13 cellular contexts compared by ENCODE assay signal in the genomic region with DNA sequence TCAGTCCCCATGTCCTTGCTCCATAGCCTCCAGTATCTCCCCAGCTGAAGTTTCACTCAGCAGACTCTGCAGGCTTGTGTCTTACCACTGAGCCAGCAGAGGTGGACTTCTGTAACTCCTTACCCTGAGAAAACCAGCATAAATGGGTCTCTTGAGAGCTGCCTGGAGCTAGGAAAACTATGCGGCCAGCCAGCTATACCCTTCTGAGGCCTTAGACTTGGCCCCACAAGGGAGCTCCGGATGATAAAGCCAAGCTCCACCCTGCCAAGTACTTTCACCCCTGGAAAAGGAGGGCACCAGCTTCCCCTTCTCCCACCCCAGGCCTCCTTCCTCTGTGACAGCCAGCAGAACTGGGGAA. TPM values are rescaled to one million over a fixed set of nuclear protein-coding genes. Genes with fewer than 3 reads are reported as not detected.
DNase-seq lines count a peak whose midpoint lies in the region; ATAC-seq and TF ChIP-seq lines count a peak whose summit lies in the region.
"Had no signal": no experiment of that assay in that cellular context is flagged by ENCODE, and none has a peak within 500 bp of the region (broad histone marks: within the 10 kb centered on the region; RNA-seq: fewer than 3 reads in every experiment).

No MANE protein-coding gene starts in this region.

- H3K4me1 Mint-ChIP-seq in activated CD4-positive, alpha-beta T cell treated with anti-CD3 and anti-CD28 coated beads, Interleukin-2, amount 10 ng/mL, durations not matched to agents 24 days and 14 days, result peaks cover 56% of the 10 kb centered on the region
- H3K4me1 Mint-ChIP-seq in activated B cell treated with CpG ODN at 0.5 μM for 24 hours (peaks cover 71% of the 10 kb centered on the region), immature natural killer cell (peaks cover 93% of the 10 kb centered on the region in 2 donors)
- peaks cover 46 to 64% of the 10 kb centered on the region in 2 donors for H3K4me1 Mint-ChIP-seq in stimulated activated naive B cell treated with anti-CD40 and anti-IgM and Interleukin-4, amounts not matched to agents 10 μg/mL and 1 μg/mL and 100 μg/mL, for 72 hours

- ATAC-seq in activated B cell treated with CpG ODN at 0.5 μM for 24 hours (ENCODE audit: low read depth) (no peak), GM21381 (IDR thresholded peaks at IDR 0.05; ENCODE audit: unreplicated experiment) (no peak), HG03045 (IDR thresholded peaks at IDR 0.05; ENCODE audit: unreplicated experiment) (no peak)
- ATAC-seq in stimulated activated naive B cell treated with anti-CD40 and anti-IgM and Interleukin-4, amounts not matched to agents 10 μg/mL and 1 μg/mL and 100 μg/mL, for 72 hours (replicated peaks), result no peak

- POLR2A ChIA-PET in activated B cell treated with CpG ODN at 0.5 μM for 24 hours (lab: Charles Lee), result interaction anchor here (0.6 to 13.4 kb wide), 10 partner anchors 10 to 624 kb away, joined by 3 to 286 read pairs (median 53); a partner anchor contains a TSS

- no peaks in the 10 kb centered on the region for H3K27me3 Mint-ChIP-seq in activated CD4-positive, alpha-beta T cell treated with anti-CD3 and anti-CD28 coated beads, Interleukin-2, amount 10 ng/mL, durations not matched to agents 24 days and 14 days
- no peaks in the 10 kb centered on the region for H3K27me3 Mint-ChIP-seq in activated B cell treated with CpG ODN at 0.5 μM for 24 hours
- peaks cover 74 to 91% (median 91%) of the 10 kb centered on the region in 3 donors for H3K27me3 Mint-ChIP-seq in immature natural killer cell (ENCODE audit: low read depth in 3 of 3)
- no peaks in the 10 kb centered on the region for H3K27me3 Mint-ChIP-seq in stimulated activated naive B cell treated with anti-CD40 and anti-IgM and Interleukin-4, amounts not matched to agents 10 μg/mL and 1 μg/mL and 100 μg/mL, for 72 hours

- no peak overlapping the region for H3K4me3 Mint-ChIP-seq in activated CD4-positive, alpha-beta T cell treated with anti-CD3 and anti-CD28 coated beads, Interleukin-2, amount 10 ng/mL, durations not matched to agents 24 days and 14 days
- H3K4me3 Mint-ChIP-seq in activated B cell treated with CpG ODN at 0.5 μM for 24 hours (no peak overlapping the region), immature natural killer cell (peak overlapping the region; percentile 40 to 66 (median 52))
- H3K4me3 Mint-ChIP-seq in stimulated activated naive B cell treated with anti-CD40 and anti-IgM and Interleukin-4, amounts not matched to agents 10 μg/mL and 1 μg/mL and 100 μg/mL, for 72 hours, result no peak overlapping the region

- peak overlapping the region; percentile 73 for H3K27ac Mint-ChIP-seq in activated CD4-positive, alpha-beta T cell treated with anti-CD3 and anti-CD28 coated beads, Interleukin-2, amount 10 ng/mL, durations not matched to agents 24 days and 14 days
- H3K27ac Mint-ChIP-seq in activated B cell treated with CpG ODN at 0.5 μM for 24 hours (peak overlapping the region; percentile 83), immature natural killer cell (peak overlapping the region; percentile 98 to 100 (median 98))
- peak overlapping the region; percentile 77 for H3K27ac Mint-ChIP-seq in stimulated activated naive B cell treated with anti-CD40 and anti-IgM and Interleukin-4, amounts not matched to agents 10 μg/mL and 1 μg/mL and 100 μg/mL, for 72 hours

- CTCF ChIA-PET in activated B cell treated with CpG ODN at 0.5 μM for 24 hours (lab: Charles Lee), result interaction anchor here (1.4 to 4.2 kb wide), 7 partner anchors 11 to 92 kb away, joined by 5 to 25 read pairs (median 7); a partner anchor contains a TSS

- intact Hi-C loops in activated CD4-positive, alpha-beta T cell treated with anti-CD3 and anti-CD28 coated beads, Interleukin-2, amount 10 ng/mL, durations not matched to agents 24 days and 14 days (cut with micrococcal nuclease), result no loop called here
- intact Hi-C loops in activated B cell treated with CpG ODN at 0.5 μM for 24 hours (cut with micrococcal nuclease), result no loop called here

- H3K36me3 Mint-ChIP-seq in activated CD4-positive, alpha-beta T cell treated with anti-CD3 and anti-CD28 coated beads, Interleukin-2, amount 10 ng/mL, durations not matched to agents 24 days and 14 days (ENCODE audit: low read depth), result peaks cover 22% of the 10 kb centered on the region
- peaks cover 25% of the 10 kb centered on the region for H3K36me3 Mint-ChIP-seq in activated B cell treated with CpG ODN at 0.5 μM for 24 hours (ENCODE audit: low read depth)
- peaks cover 5 to 20% (median 5%) of the 10 kb centered on the region in 3 donors for H3K36me3 Mint-ChIP-seq in immature natural killer cell
- peaks cover 11 to 15% of the 10 kb centered on the region in 2 donors for H3K36me3 Mint-ChIP-seq in stimulated activated naive B cell treated with anti-CD40 and anti-IgM and Interleukin-4, amounts not matched to agents 10 μg/mL and 1 μg/mL and 100 μg/mL, for 72 hours

- no peak for TF ChIP-seq CTCF in activated B cell treated with CpG ODN at 0.5 μM for 24 hours (IDR thresholded peaks at IDR 0.05)

- peak; percentile 73 for DNase-seq in activated CD4-positive, alpha-beta T cell treated with anti-CD3 and anti-CD28 coated beads, Interleukin-2, amount 10 ng/mL, durations not matched to agents 24 days and 14 days
- DNase-seq in activated CD4-positive, alpha-beta T cell treated with anti-CD3 and anti-CD28 coated beads, Interleukin-2, amount 50 U/mL, for 4 hours, result no peak
- DNase-seq in activated B cell treated with CpG ODN at 0.5 μM for 24 hours, result no peak
- DNase-seq in immature natural killer cell, result peak; percentile 40 to 52 (median 43)
- no peak for DNase-seq in stimulated activated naive B cell treated with anti-CD40 and anti-IgM and Interleukin-4, amounts not matched to agents 10 μg/mL and 1 μg/mL and 100 μg/mL, for 72 hours
- no peak for DNase-seq in mesenteric fat pad (ENCODE audit: low spot score)
- DNase-seq: dermis blood vessel endothelial cell, DMS153, foreskin fibroblast, NCI-H774, SHP77 treated with DMSO at 0.1 percent for 48 hours had no signal

- H3K9me3 Mint-ChIP-seq in activated CD4-positive, alpha-beta T cell treated with anti-CD3 and anti-CD28 coated beads, Interleukin-2, amount 10 ng/mL, durations not matched to agents 24 days and 14 days, result no peaks in the 10 kb centered on the region
- H3K9me3 Mint-ChIP-seq in activated B cell treated with CpG ODN at 0.5 μM for 24 hours (no peaks in the 10 kb centered on the region), immature natural killer cell (peaks cover 0 to 1% (median 0%) of the 10 kb centered on the region in 6 donors)
- H3K9me3 Mint-ChIP-seq in stimulated activated naive B cell treated with anti-CD40 and anti-IgM and Interleukin-4, amounts not matched to agents 10 μg/mL and 1 μg/mL and 100 μg/mL, for 72 hours, result no peaks in the 10 kb centered on the region

RNA-seq across cellular contexts. Expression of a gene that starts 12.1 kb away (rescaled TPM):
- 167 and 181 TPM in 2 replicates for total RNA-seq in activated CD4-positive, alpha-beta T cell treated with anti-CD3 and anti-CD28 coated beads, Interleukin-2, amount 10 ng/mL, durations not matched to agents 24 days and 14 days
- 126 and 134 TPM in 2 replicates for total RNA-seq in activated B cell treated with CpG ODN at 0.5 μM for 24 hours
- polyA plus RNA-seq in immature natural killer cell, result 100 to 1,000 TPM; 349 to 460 (median 371) TPM
- 61.1 TPM for total RNA-seq in mesenteric fat pad

Comparison
In these comparisons a context has a peak if more than half of its experiments do, and no peak if none do; other contexts are left out.
1. DNase-seq: peak in activated CD4-positive, alpha-beta T cell treated with anti-CD3 and anti-CD28 coated beads, Interleukin-2, amount 10 ng/mL, durations not matched to agents 24 days and 14 days (single experiment) and immature natural killer cell (3 of 3); none in activated CD4-positive, alpha-beta T cell treated with anti-CD3 and anti-CD28 coated beads, Interleukin-2, amount 50 U/mL, for 4 hours (0 of 2), activated B cell treated with CpG ODN at 0.5 μM for 24 hours (single experiment), stimulated activated naive B cell treated with anti-CD40 and anti-IgM and Interleukin-4, amounts not matched to agents 10 μg/mL and 1 μg/mL and 100 μg/mL, for 72 hours (single experiment) and mesenteric fat pad (single experiment).
2. H3K4me3 Mint-ChIP-seq: peak in immature natural killer cell (5 of 5); none in activated CD4-positive, alpha-beta T cell treated with anti-CD3 and anti-CD28 coated beads, Interleukin-2, amount 10 ng/mL, durations not matched to agents 24 days and 14 days (single experiment), activated B cell treated with CpG ODN at 0.5 μM for 24 hours (single experiment) and stimulated activated naive B cell treated with anti-CD40 and anti-IgM and Interleukin-4, amounts not matched to agents 10 μg/mL and 1 μg/mL and 100 μg/mL, for 72 hours (0 of 2).
3. Peak in every context shown above with its lines, with median percentiles within 50 percentile points of each other: H3K27ac Mint-ChIP-seq.